8 cellular contexts compared by ENCODE assay signal in genomic region chr17:59893617-59894100, GRCh38. TPM values are rescaled to one million over a fixed set of nuclear protein-coding genes. Genes with fewer than 3 reads are reported as not detected.
A peak's percentile ranks its signal among the peaks of the same experiment; 100 is the strongest.
DNase-seq lines count a peak whose midpoint lies in the region; ATAC-seq and TF ChIP-seq lines count a peak whose summit lies in the region.

No MANE protein-coding gene starts in this region.

- H3K4me3 ChIP-seq in suprapubic skin = peak overlapping the region; percentile 97

- H3K4me1 Mint-ChIP-seq in brain = peaks cover 52% of the 10 kb centered on the region

- TF ChIP-seq CTCF in C4-2B (conservative IDR thresholded peaks at IDR 0.05) = no peak
- TF ChIP-seq CTCF in brain (conservative IDR thresholded peaks at IDR 0.05) = no peak
- TF ChIP-seq CTCF in suprapubic skin (IDR thresholded peaks at IDR 0.05) = no peak

- no peak for TF ChIP-seq EP300 in suprapubic skin (IDR thresholded peaks at IDR 0.05)

- H3K36me3 Mint-ChIP-seq in brain = peaks cover 11% of the 10 kb centered on the region

- H3K27ac Mint-ChIP-seq in brain = peak overlapping the region; percentile 97 to 99 (median 98)

- no peaks in the 10 kb centered on the region for H3K27me3 ChIP-seq in suprapubic skin

- peaks cover 0 to 10% (median 0%) of the 10 kb centered on the region in 5 experiments for H3K9me3 Mint-ChIP-seq in brain

- ATAC-seq in GM19351 (IDR thresholded peaks at IDR 0.05; ENCODE audit: unreplicated experiment) = no peak

- peaks cover 4% of the 10 kb centered on the region for H3K36me3 ChIP-seq in suprapubic skin

- WGBS in suprapubic skin = 2% methylated on average over 8 of the region's 16 CpGs

- H3K9me3 ChIP-seq in suprapubic skin = no peaks in the 10 kb centered on the region

- H3K27ac ChIP-seq in C4-2B (peak overlapping the region; percentile 92), suprapubic skin (peak overlapping the region; percentile 96)

- DNase-seq in GM19238 (ENCODE audit: insufficient read length, low spot score) = peak; percentile 7
- DNase-seq in NCI-H2171 treated with DMSO at 0.1 percent for 48 hours (lab: John Stamatoyannopoulos, UW) = peak; percentile 60
- peak; percentile 24 for DNase-seq in kidney tubule cell (ENCODE audit: low spot score)
- DNase-seq in suprapubic skin (ENCODE audit: low spot score in 2 of 2) = no peak
- no peak for DNase-seq in NCI-H1048 (lab: John Stamatoyannopoulos, UW)

- peak overlapping the region; percentile 99 to 100 (median 99) for H3K4me3 Mint-ChIP-seq in brain

- H3K4me1 ChIP-seq in suprapubic skin = peaks cover 36% of the 10 kb centered on the region

- peaks cover 11% of the 10 kb centered on the region for H3K27me3 Mint-ChIP-seq in brain

- no peak for TF ChIP-seq POLR2A in suprapubic skin (IDR thresholded peaks at IDR 0.05)

RNA-seq across cellular contexts. Expression of gene RPS6KB1, which starts 0.7 kb away (rescaled TPM):
- 3.3 TPM for polyA plus RNA-seq in brain (ENCODE audit: insufficient read depth, low read depth, low replicate concordance)
- 10 to 100 TPM; 21.1 to 77.5 (median 28.4) TPM for total RNA-seq in suprapubic skin

RNA-seq across cellular contexts. Expression of gene TUBD1, which starts 0.9 kb away (rescaled TPM):
- 5.7 TPM for polyA plus RNA-seq in brain (ENCODE audit: insufficient read depth, low read depth, low replicate concordance)
- total RNA-seq in suprapubic skin = 10 to 100 TPM in 2 of 4 donors, 1 to 10 TPM in 2; 4.2 to 18.9 (median 9.1) TPM

Comparison
In these comparisons a context has a peak if more than half of its experiments do, and no peak if none do; other contexts are left out.
1. DNase-seq: peak in GM19238 (single experiment), NCI-H2171 treated with DMSO at 0.1 percent for 48 hours (single experiment) and kidney tubule cell (single experiment); none in suprapubic skin (0 of 2) and NCI-H1048 (single experiment).